In genomic region chr2:240745962-240746361, GRCh38 we compare ENCODE assay signal across 3 cellular contexts. TPM values are rescaled to one million over a fixed set of nuclear protein-coding genes. Genes with fewer than 3 reads are reported as not detected.
"Had no signal": no experiment of that assay in that cellular context is flagged by ENCODE, and none has a peak within 500 bp of the region (broad histone marks: within the 10 kb centered on the region; RNA-seq: fewer than 3 reads in every experiment).

No MANE protein-coding gene starts in this region.

- H3K4me3 ChIP-seq: GM12878 had no signal

- DNase-seq: GDM1, GF-D8 had no signal

RNA-seq across cellular contexts. Expression of gene AQP12A, which starts 54.3 kb away (rescaled TPM):
- polyA plus RNA-seq: GM12878 had no signal
